Comparison of ENCODE assay signal across 6 cellular contexts in the genomic region with DNA sequence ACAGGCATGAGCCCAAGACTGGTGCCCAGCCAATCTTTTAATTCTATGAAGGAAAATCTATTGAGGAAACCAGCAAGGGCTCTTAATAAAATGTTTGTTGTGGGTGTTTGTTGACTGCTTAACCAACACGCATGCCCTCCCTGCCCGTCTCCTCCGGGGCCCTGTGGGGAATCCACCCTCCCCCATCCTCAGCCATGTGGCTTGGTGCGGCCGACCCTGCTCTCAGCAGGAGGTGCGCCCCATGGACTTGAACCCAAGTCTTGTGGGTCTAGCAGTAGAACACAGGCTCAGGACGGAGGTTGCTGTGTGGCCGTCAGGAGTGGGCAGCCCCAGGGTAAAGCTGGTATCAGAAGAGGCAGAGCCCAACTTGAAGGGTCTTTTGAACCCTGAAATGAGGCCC.
"Had no signal": no experiment of that assay in that cellular context is flagged by ENCODE, and none has a peak within 500 bp of the region (broad histone marks: within the 10 kb centered on the region; RNA-seq: fewer than 3 reads in every experiment).

No MANE protein-coding gene starts in this region.

- H2AFZ ChIP-seq: GM23248 had no signal

- H3K9ac ChIP-seq: GM23248 had no signal

- H3K4me3 ChIP-seq: GM23248, K562 had no signal

- H3K27ac ChIP-seq: GM23248 had no signal

- DNase-seq: GM23248, GOT3, H9, HCEC 1CT, IMR-90 had no signal
